ENCODE assay signal across 8 cellular contexts in genomic region chr1:51877434-51878306, GRCh38. TPM values are rescaled to one million over a fixed set of nuclear protein-coding genes. Genes with fewer than 3 reads are reported as not detected.
DNase-seq lines count a peak whose midpoint lies in the region; ATAC-seq and TF ChIP-seq lines count a peak whose summit lies in the region.

No MANE protein-coding gene starts in this region.

- H3K4me1 ChIP-seq in HCT116 (ENCODE audit: control insufficient read depth in 1 of 2, insufficient read depth in 2 of 2, low read length in 2 of 2) (peaks cover 9 to 20% of the 10 kb centered on the region in 2 experiments; a peak in 3 of 4 replicates), esophagus muscularis mucosa (peaks cover 13 to 56% (median 54%) of the 10 kb centered on the region in 4 donors)

- no peak for TF ChIP-seq EP300 in esophagus muscularis mucosa (IDR thresholded peaks at IDR 0.05)

- H3K4me3 ChIP-seq in HCT116 (replicated peaks in 1 of 2; ENCODE audit: low read depth in 1 of 2, low read length in 2 of 2) (peak overlapping the region; percentile 74 to 80), SK-N-MC (peak overlapping the region; percentile 90), esophagus muscularis mucosa (peak overlapping the region; percentile 76 to 98 (median 88))

- TSS peak; percentile 53 for BruUV-seq in HCT116 (replicated peaks; lab: Mats Ljungman, UMichigan)

- peak; percentile 31 for DNase-seq in NCI-H1105 (lab: John Stamatoyannopoulos, UW)
- DNase-seq in NCI-H1105 treated with DMSO at 0.1 percent for 48 hours (lab: John Stamatoyannopoulos, UW), result no peak
- no peak for DNase-seq in HCT116 (ENCODE audit: low read depth, low spot score)
- DNase-seq in SK-N-MC (ENCODE audit: low read depth, low spot score), result no peak
- DNase-seq in esophagus muscularis mucosa (ENCODE audit: extremely low spot score), result no peak
- DNase-seq in nucleus accumbens (lab: John Stamatoyannopoulos, UW), result peak in 30 of 56 donors; percentile 4 to 64 (median 28)
- DNase-seq in GOT3 (lab: John Stamatoyannopoulos, UW), result no peak

- peak; percentile 3; the same call in 1 of the 2 replicates for ATAC-seq in HCT116
- no peak for ATAC-seq in HG03571 (IDR thresholded peaks at IDR 0.05; ENCODE audit: unreplicated experiment)

- whole genome bisulfite sequencing in esophagus muscularis mucosa, result 20% methylated on average over 13 of the region's 20 CpGs

- peak overlapping the region; percentile 96 for H3K4me2 ChIP-seq in HCT116 (ENCODE audit: low read length)

- H3K36me3 ChIP-seq in HCT116 (ENCODE audit: control insufficient read depth in 1 of 2, insufficient read depth in 2 of 2, low read length in 2 of 2) (0 out of 4 replicates have a peak, but pooled peaks cover 0 to 5% of the 10 kb centered on the region in 2 experiments), SK-N-MC (ENCODE audit: insufficient read depth, low read length) (peaks cover 25% of the 10 kb centered on the region), esophagus muscularis mucosa (peaks cover 0 to 6% (median 2%) of the 10 kb centered on the region in 4 donors)

- H3K27me3 ChIP-seq in HCT116 (ENCODE audit: insufficient read depth, low read length) (no peaks in the 10 kb centered on the region), esophagus muscularis mucosa (peaks cover 0 to 4% (median 0%) of the 10 kb centered on the region in 4 donors)

- peak overlapping the region; percentile 89 for H3K27ac ChIP-seq in HCT116 (ENCODE audit: low read depth, low read length)
- peak overlapping the region; percentile 90 for H3K27ac ChIP-seq in SK-N-MC
- H3K27ac ChIP-seq in esophagus muscularis mucosa (replicated peaks in 1 of 4), result peak overlapping the region; percentile 93 to 99 (median 96)

- no peak for TF ChIP-seq RAD21 in HCT116 (IDR thresholded peaks at IDR 0.05; ENCODE audit: low read depth)

- H4K20me1 ChIP-seq in HCT116 (ENCODE audit: insufficient read depth), result no peaks in the 10 kb centered on the region

- CTCF ChIA-PET in HCT116 (lab: Charles Lee), result no interaction called here

- H3K9me2 ChIP-seq in HCT116 (ENCODE audit: insufficient read depth), result no peaks in the 10 kb centered on the region

- TF ChIP-seq CTCF in HCT116 (IDR thresholded peaks at IDR 0.05 in 2 of 3, conservative IDR thresholded peaks at IDR 0.05 in 1 of 3; ENCODE audit: borderline replicate concordance in 1 of 3, insufficient read depth in 1 of 3, low read depth in 2 of 3, low read length in 2 of 3), result no peak
- no peak for TF ChIP-seq CTCF in esophagus muscularis mucosa (IDR thresholded peaks at IDR 0.05)

- H3K9ac ChIP-seq in HCT116 (ENCODE audit: low read length) (peak overlapping the region; percentile 100), SK-N-MC (ENCODE audit: insufficient read length) (peak overlapping the region; percentile 95)

- POLR2A ChIA-PET in HCT116 (lab: Charles Lee), result no interaction called here

- no peak for TF ChIP-seq POLR2A in HCT116 (IDR thresholded peaks at IDR 0.05; ENCODE audit: borderline replicate concordance, extremely low read depth, insufficient read depth, insufficient read length)
- no peak for TF ChIP-seq POLR2A in esophagus muscularis mucosa (IDR thresholded peaks at IDR 0.05; ENCODE audit: low read depth)

- H3K79me2 ChIP-seq in HCT116 (ENCODE audit: insufficient read depth, low read length), result peaks cover 58% of the 10 kb centered on the region

- RAD21 ChIA-PET in HCT116 (lab: Charles Lee; ENCODE audit: low non-redundant PET in 1 of 2, low total read pairs in 2 of 2, uncharacterized antibody in 2 of 2, unreplicated experiment in 2 of 2), result no interaction called here

- intact Hi-C loops in HCT116 (cut with micrococcal nuclease) (no loop called here), esophagus muscularis mucosa (cut with DNase I) (no loop called here)

- H2AFZ ChIP-seq in HCT116 (ENCODE audit: low read depth, low read length, poor library complexity, severe bottlenecking), result no peak overlapping the region

- H3K9me3 ChIP-seq in HCT116 (ENCODE audit: control insufficient read depth in 1 of 2, insufficient read depth in 1 of 2, low read depth in 1 of 2, low read length in 2 of 2) (no peaks in the 10 kb centered on the region), SK-N-MC (ENCODE audit: low read depth, low read length) (no peaks in the 10 kb centered on the region), esophagus muscularis mucosa (no peaks in the 10 kb centered on the region)

TF ChIP-seq in HCT116, 20 proteins besides CTCF, POLR2A, EP300 and RAD21:
- TF ChIP-seq FOSL1 (IDR thresholded peaks at IDR 0.05; ENCODE audit: low read depth) (no peak), POLR2AphosphoS5 (IDR thresholded peaks at IDR 0.05; ENCODE audit: low read depth, low read length) (no peak), ATF3 (IDR thresholded peaks at IDR 0.05) (no peak), ELF1 (IDR thresholded peaks at IDR 0.05; ENCODE audit: borderline replicate concordance, low read depth) (no peak), REST (IDR thresholded peaks at IDR 0.05; ENCODE audit: low read depth) (no peak), TCF7L2 (IDR thresholded peaks at IDR 0.05; ENCODE audit: borderline replicate concordance, extremely low read depth, insufficient read depth, insufficient read length) (no peak), MAX (IDR thresholded peaks at IDR 0.05) (no peak), YY1 (IDR thresholded peaks at IDR 0.05; ENCODE audit: extremely low read depth, insufficient replicate concordance, low read depth, low read length) (no peak), CEBPB (IDR thresholded peaks at IDR 0.05; ENCODE audit: low read depth) (no peak), CBX3 (IDR thresholded peaks at IDR 0.05; ENCODE audit: low read depth) (no peak), ZBTB33 (IDR thresholded peaks at IDR 0.05; ENCODE audit: extremely low read depth, insufficient replicate concordance, low read length) (no peak), SP1 (IDR thresholded peaks at IDR 0.05; ENCODE audit: low read depth) (no peak), SIN3A (IDR thresholded peaks at IDR 0.05; ENCODE audit: low read depth) (no peak)

RNA-seq across cellular contexts. Expression of gene NRDC, which starts 0.9 kb away (rescaled TPM):
- total RNA-seq in HCT116 (2021; ENCODE audit: unreplicated experiment) (182 TPM), esophagus muscularis mucosa (10 to 100 TPM; 53.3 to 61.5 (median 57.9) TPM)
- polyA plus RNA-seq in HCT116 (2012), result 145 and 176 TPM in 2 replicates

Comparison
In these comparisons a context has a peak if more than half of its experiments do, and no peak if none do; other contexts are left out.
1. DNase-seq: peak in NCI-H1105 (single experiment) and nucleus accumbens (30 of 56); none in NCI-H1105 treated with DMSO at 0.1 percent for 48 hours (single experiment), HCT116 (single experiment), SK-N-MC (single experiment), esophagus muscularis mucosa (single experiment) and GOT3 (single experiment).
2. Peak in every context shown above with its lines, with median percentiles within 50 percentile points of each other: H3K27ac ChIP-seq and H3K4me3 ChIP-seq.